8 cellular contexts compared by ENCODE assay signal in the genomic region with DNA sequence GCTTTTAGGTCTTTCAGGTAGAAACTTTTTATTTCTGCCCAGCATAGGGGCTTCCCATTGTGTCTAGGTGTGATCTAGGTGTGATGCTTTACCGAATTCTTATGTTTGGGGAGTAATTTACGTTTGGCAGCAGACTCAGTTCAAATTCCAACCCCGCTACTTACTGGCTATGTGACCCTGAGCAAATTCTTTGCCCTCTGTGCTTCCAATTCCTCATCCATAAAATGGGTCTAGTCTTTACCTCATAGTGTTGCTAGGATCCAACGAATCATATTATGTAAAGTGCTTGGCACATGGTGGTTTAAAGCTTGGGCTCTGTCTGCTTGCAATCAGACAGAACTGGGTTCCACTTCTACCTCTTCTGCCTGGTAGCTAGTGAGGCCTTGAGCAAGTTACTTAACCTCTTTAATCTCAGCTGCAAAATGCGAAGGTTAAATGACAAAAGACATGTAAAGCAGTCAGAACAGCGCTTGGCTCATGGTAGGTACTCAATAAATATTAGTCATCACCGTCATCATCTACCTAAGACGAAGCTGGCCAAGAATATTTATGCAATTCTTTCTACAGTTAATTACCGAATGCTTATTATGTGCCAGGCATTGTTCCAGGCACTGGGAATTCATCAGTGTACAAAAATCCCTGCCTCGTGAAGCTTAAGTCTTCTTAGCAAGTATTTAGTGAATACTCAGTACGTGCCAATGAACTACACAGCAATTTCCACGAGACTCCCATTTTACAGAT. TPM values are rescaled to one million over a fixed set of nuclear protein-coding genes. Genes with fewer than 3 reads are reported as not detected.
DNase-seq lines count a peak whose midpoint lies in the region; ATAC-seq and TF ChIP-seq lines count a peak whose summit lies in the region.

No MANE protein-coding gene starts in this region.

- H4K20me1 ChIP-seq in H9 (ENCODE audit: control insufficient read depth, insufficient read depth, insufficient read length) = no peaks in the 10 kb centered on the region

- H3K79me1 ChIP-seq in H9 (ENCODE audit: insufficient read depth, low read depth, low read length, poor library complexity, severe bottlenecking) = peaks cover 18% of the 10 kb centered on the region

- TF ChIP-seq CTCF in H9 (conservative IDR thresholded peaks at IDR 0.05) (no peak), WI38 (IDR thresholded peaks at IDR 0.05; ENCODE audit: low read depth, low read length) (no peak)

- no peak overlapping the region for H2AK5ac ChIP-seq in H9 (ENCODE audit: insufficient read length, low read length)

- no CpG with 5 or more reads among the region's 12 CpGs for whole genome bisulfite sequencing in H9 (ENCODE audit: extremely low coverage, insufficient read length, low lambda C conversion rate)
- 42% methylated on average over 12 of the region's 12 CpGs for WGBS in right cardiac atrium

- no peaks in the 10 kb centered on the region; a peak in 1 of 5 replicates for H3K9me3 Mint-ChIP-seq in H9

- no peak overlapping the region for H2BK5ac ChIP-seq in H9 (ENCODE audit: insufficient read length, low read length)

- H2BK120ac ChIP-seq in H9 (ENCODE audit: low read depth, low read length, poor library complexity, severe bottlenecking) = no peak overlapping the region

- peak overlapping the region; percentile 64 for H3K9ac ChIP-seq in H9 (ENCODE audit: extremely low read depth, insufficient read length, low read length)
- H3K9ac ChIP-seq in skeletal muscle tissue (ENCODE audit: low read depth in 1 of 3, low read length in 3 of 3) = peak overlapping the region; percentile 88 to 94 (median 94)

- H3K27ac ChIP-seq in H9 (ENCODE audit: insufficient read length, low read depth, low read length) (no peak overlapping the region), right cardiac atrium (ENCODE audit: low read length) (no peak overlapping the region), skeletal muscle tissue (ENCODE audit: low read depth, low read length) (peak overlapping the region; percentile 93)

- peaks cover 12% of the 10 kb centered on the region; the same call in 1 of the 2 replicates for H3K79me2 ChIP-seq in H9 (ENCODE audit: insufficient read depth, low read length)

- H3K27me3 ChIP-seq in H9 (ENCODE audit: insufficient read depth, low read length) = no peaks in the 10 kb centered on the region
- H3K27me3 ChIP-seq in right cardiac atrium (ENCODE audit: control insufficient read depth, insufficient read depth) = no peaks in the 10 kb centered on the region
- no peaks in the 10 kb centered on the region for H3K27me3 ChIP-seq in skeletal muscle tissue (ENCODE audit: control insufficient read depth in 3 of 3, insufficient read depth in 3 of 3, low read length in 3 of 3)

- H3K27me3 Mint-ChIP-seq in H9 (ENCODE audit: low read depth) = peaks cover 5% of the 10 kb centered on the region

- no peak overlapping the region for H4K8ac ChIP-seq in H9 (replicated peaks; ENCODE audit: insufficient read length, low read depth, low read length)

- intact Hi-C loops in right cardiac atrium (cut with DNase I) = no loop called here

- ATAC-seq in right cardiac atrium (no peak), HG03342 (IDR thresholded peaks at IDR 0.05; ENCODE audit: unreplicated experiment) (no peak), HG02884 (IDR thresholded peaks at IDR 0.05; ENCODE audit: unreplicated experiment) (no peak), GM18519 (IDR thresholded peaks at IDR 0.05; ENCODE audit: low FRiP score, unreplicated experiment) (no peak)

- no peak overlapping the region for H3K4ac ChIP-seq in H9 (ENCODE audit: low read depth, low read length)

- H3K23me2 ChIP-seq in H9 (ENCODE audit: insufficient read length, low read depth, low read length, poor library complexity, severe bottlenecking) = peaks cover 7% of the 10 kb centered on the region

- H3K14ac ChIP-seq in H9 (ENCODE audit: insufficient read depth, low read length) = no peak overlapping the region

- H3K4me3 ChIP-seq in WI38 (ENCODE audit: low read depth, low read length) (peak overlapping the region; percentile 89), right cardiac atrium (ENCODE audit: low read length) (peak overlapping the region; percentile 75), skeletal muscle tissue (ENCODE audit: low read length in 3 of 3) (peak overlapping the region; percentile 84 to 94 (median 84))

- H3K36me3 Mint-ChIP-seq in H9 (ENCODE audit: insufficient read depth in 1 of 3, low read depth in 3 of 3) = peaks cover 6 to 25% (median 23%) of the 10 kb centered on the region in 3 experiments; a peak in 6 of 7 replicates

- no peak overlapping the region for H3K23ac ChIP-seq in H9 (ENCODE audit: insufficient read length, low read depth, low read length)

- no peak overlapping the region for H2BK12ac ChIP-seq in H9 (ENCODE audit: insufficient read length, low read depth, low read length)

- no peaks in the 10 kb centered on the region; the same call in 1 of the 2 replicates for H3K4me1 ChIP-seq in H9 (ENCODE audit: insufficient read depth, low read length)
- peaks cover 13% of the 10 kb centered on the region for H3K4me1 ChIP-seq in right cardiac atrium (ENCODE audit: control insufficient read depth, insufficient read depth, low read length)
- H3K4me1 ChIP-seq in skeletal muscle tissue (ENCODE audit: control insufficient read depth in 3 of 3, insufficient read depth in 3 of 3, low read length in 3 of 3) = peaks cover 35 to 51% (median 39%) of the 10 kb centered on the region in 3 donors

- no peak overlapping the region for H3T11ph ChIP-seq in H9 (ENCODE audit: low read length)

- H3K27ac Mint-ChIP-seq in H9 = peak overlapping the region in 2 of 3 experiments; percentile 56 to 57; a peak in 2 of 7 replicates

- no peak overlapping the region for H2BK20ac ChIP-seq in H9 (ENCODE audit: low read depth, low read length, poor library complexity, severe bottlenecking)

- no peak overlapping the region for H4K5ac ChIP-seq in H9 (ENCODE audit: insufficient read length, low read depth, low read length)

- peak overlapping the region; percentile 95 for H3K4me2 ChIP-seq in H9 (ENCODE audit: insufficient read depth, insufficient read length, low read length)

- H3K18ac ChIP-seq in H9 (ENCODE audit: insufficient read length, low read depth, low read length) = no peak overlapping the region

- H4K91ac ChIP-seq in H9 (ENCODE audit: insufficient read length, low read depth, low read length) = no peak overlapping the region

- H2BK15ac ChIP-seq in H9 (ENCODE audit: low read depth, low read length) = no peak overlapping the region

- H2AFZ ChIP-seq in H9 (ENCODE audit: low read length) = no peak overlapping the region

- H3K56ac ChIP-seq in H9 (ENCODE audit: insufficient read length, low read depth, low read length) = no peak overlapping the region

- H3K9me3 ChIP-seq in H9 (ENCODE audit: control insufficient read depth, low read depth, low read length) (no peaks in the 10 kb centered on the region), right cardiac atrium (ENCODE audit: control insufficient read depth, low read length) (no peaks in the 10 kb centered on the region), skeletal muscle tissue (ENCODE audit: control insufficient read depth in 3 of 3, low read length in 3 of 3) (no peaks in the 10 kb centered on the region)

- peaks cover 10 to 33% (median 31%) of the 10 kb centered on the region in 3 donors for H3K36me3 ChIP-seq in skeletal muscle tissue (ENCODE audit: control insufficient read depth in 3 of 3, insufficient read depth in 3 of 3, low read length in 3 of 3)

- no peak for DNase-seq in H9
- no peak for DNase-seq in right cardiac atrium
- DNase-seq in NCI-H748 treated with DMSO at 0.1 percent for 48 hours (lab: John Stamatoyannopoulos, UW) = no peak

- H3K4me1 Mint-ChIP-seq in H9 = peaks cover 33 to 37% of the 10 kb centered on the region in 2 experiments

- peak overlapping the region; percentile 80 to 92 for H3K4me3 Mint-ChIP-seq in H9

RNA-seq across cellular contexts. Expression of gene NSFL1C, which starts 1.0 kb away (rescaled TPM):
- 81.8 and 85.4 TPM in 2 replicates for total RNA-seq in H9 (2021)
- 10 to 100 TPM; 44.1 to 65.6 (median 58.4) TPM for total RNA-seq in right cardiac atrium
- 36.3 TPM for polyA plus RNA-seq in right cardiac atrium
- 28.7 TPM for total RNA-seq in skeletal muscle tissue

RNA-seq across cellular contexts. Expression of gene SIRPB2, which starts 25.6 kb away (rescaled TPM):
- total RNA-seq in H9 (2021) (not detected in 2 replicates), right cardiac atrium (1 to 10 TPM; 2.6 to 5.4 (median 4.9) TPM), skeletal muscle tissue (1.6 TPM)
- polyA plus RNA-seq in right cardiac atrium = 1.8 TPM
